In the genomic region with DNA sequence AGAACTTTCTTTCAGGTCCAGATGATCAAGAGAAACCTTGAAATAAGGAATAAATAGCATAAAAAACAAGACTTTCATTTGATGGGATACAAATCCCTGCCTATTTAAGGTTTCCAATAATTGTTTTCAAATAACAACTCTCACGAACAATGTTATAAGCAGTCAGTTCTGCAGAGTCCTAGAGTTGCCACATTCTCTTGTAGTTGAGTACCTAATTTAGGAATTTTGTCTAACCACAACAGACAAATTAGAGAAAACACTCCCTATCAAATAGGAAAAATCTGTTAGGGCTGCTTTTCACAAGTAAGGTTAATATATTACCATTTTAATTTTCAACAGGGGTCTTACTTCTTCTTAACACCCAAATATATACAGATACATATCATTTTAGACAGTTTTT, we compare ENCODE assay signal across 21 cellular contexts.
"Had no signal": no experiment of that assay in that cellular context is flagged by ENCODE, and none has a peak within 500 bp of the region (broad histone marks: within the 10 kb centered on the region; RNA-seq: fewer than 3 reads in every experiment).

No MANE protein-coding gene starts in this region.

- ATAC-seq: activated CD8-positive, alpha-beta memory T cell treated with anti-CD3 and anti-CD28 coated beads, Interleukin-2, amount 10 ng/mL, durations not matched to agents 7 days and 5 days; activated naive CD8-positive, alpha-beta T cell treated with anti-CD3 and anti-CD28 coated beads, Interleukin-2, amount 50 U/mL, for 24 hours; left lobe of liver; mucosa of descending colon; naive thymus-derived CD4-positive, alpha-beta T cell; stimulated activated effector memory CD8-positive, alpha-beta T cell treated with anti-CD3 and anti-CD28 coated beads, Interleukin-12 subunit alpha, Interleukin-12 subunit beta, amount 100 ng/mL, for 72 hours had no signal

- H3K36me3 ChIP-seq: ascending aorta, neutrophil, tibial artery, vagina had no signal

- H3K27ac ChIP-seq: ascending aorta, epithelial cell of prostate, neutrophil, parathyroid adenoma, tibial artery, vagina, VCaP had no signal

- H3K4me3 ChIP-seq: ascending aorta, mucosa of descending colon, tibial artery, vagina had no signal

- H3K27me3 ChIP-seq: ascending aorta, neutrophil, tibial artery, vagina had no signal

- DNase-seq: activated CD4-positive, alpha-beta memory T cell treated with anti-CD3 and anti-CD28 coated beads for 36 hours; activated CD8-positive, alpha-beta memory T cell treated with anti-CD3 and anti-CD28 coated beads, Interleukin-2, amount 10 ng/mL, durations not matched to agents 7 days and 5 days; activated naive CD4-positive, alpha-beta T cell treated with anti-CD3 and anti-CD28 coated beads for 36 hours; activated naive CD8-positive, alpha-beta T cell treated with anti-CD3 and anti-CD28 coated beads, Interleukin-2, amount 50 U/mL, for 24 hours; activated T-cell treated with anti-CD3 and anti-CD28 coated beads, Interleukin-2, amount 50 U/mL, for 1 hour; central memory CD4-positive, alpha-beta T cell; cortex of kidney; effector CD8-positive, alpha-beta T cell; islet precursor cell; mucosa of descending colon; naive thymus-derived CD4-positive, alpha-beta T cell; retina; tibial artery had no signal
